ENCODE assay signal across 35 cellular contexts in the genomic region with DNA sequence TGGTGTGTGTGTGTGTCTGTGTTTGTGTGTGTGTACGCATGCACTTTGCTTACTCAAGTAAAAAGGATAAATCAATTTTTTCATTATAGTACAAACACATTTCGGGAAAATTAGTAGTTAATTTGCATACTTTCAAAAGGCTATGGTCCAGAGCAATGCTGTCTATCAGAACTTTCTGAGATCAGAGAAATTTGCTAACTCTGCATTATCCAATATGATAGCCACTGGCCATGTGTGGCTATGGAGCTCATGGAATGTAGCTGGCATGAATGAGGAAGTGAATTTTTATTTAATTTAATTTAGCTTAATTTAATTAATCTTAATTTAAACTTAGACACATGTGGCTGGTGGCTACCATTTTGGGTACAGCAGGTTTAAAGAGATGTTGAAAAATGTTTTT.
"Had no signal": no experiment of that assay in that cellular context is flagged by ENCODE, and none has a peak within 500 bp of the region (broad histone marks: within the 10 kb centered on the region; RNA-seq: fewer than 3 reads in every experiment).

No MANE protein-coding gene starts in this region.

- H3K9me3 ChIP-seq: MG63 had no signal

- H3K36me3 ChIP-seq: MG63 had no signal

- DNase-seq: Kasumi-1, MG63, MM.1S, MV-4-11, NCI-H1048, NCI-H1092, NCI-H1092 treated with DMSO at 0.1 percent for 48 hours, NCI-H1105, NCI-H1105 treated with DMSO at 0.1 percent for 48 hours, NCI-H1417, NCI-H1417 treated with DMSO at 0.1 percent for 48 hours, NCI-H1436, NCI-H1436 treated with DMSO at 0.1 percent for 48 hours, NCI-H1694, NCI-H1694 treated with DMSO at 0.1 percent for 48 hours, NCI-H187, NCI-H187 treated with DMSO at 0.1 percent for 48 hours, NCI-H1930, NCI-H2029, NCI-H2029 treated with DMSO at 0.1 percent for 48 hours, NCI-H2081, NCI-H2081 treated with DMSO at 0.1 percent for 48 hours, NCI-H2107, NCI-H2171, NCI-H2171 treated with DMSO at 0.1 percent for 48 hours, NCI-H2227 treated with DMSO at 0.1 percent for 48 hours, NCI-H226, NCI-H345, NCI-H446, NCI-H446 treated with DMSO at 0.1 percent for 48 hours, NCI-H510A, NCI-H510A treated with DMSO at 0.1 percent for 48 hours, NCI-H524, NCI-H524 treated with DMSO at 0.1 percent for 48 hours, NCI-H526 had no signal

- H3K4me3 ChIP-seq: MG63 had no signal
